Comparison of ENCODE assay signal across 26 cellular contexts in genomic region chr2:30680121-30680520, GRCh38.
"Had no signal": no experiment of that assay in that cellular context is flagged by ENCODE, and none has a peak within 500 bp of the region (broad histone marks: within the 10 kb centered on the region; RNA-seq: fewer than 3 reads in every experiment).

No MANE protein-coding gene starts in this region.

- H3K4me3 Mint-ChIP-seq: activated CD4-positive, alpha-beta memory T cell treated with anti-CD3 and anti-CD28 coated beads for 36 hours; activated CD4-positive, alpha-beta T cell treated with anti-CD3 and anti-CD28 coated beads, Interleukin-2, amount 10 ng/mL, durations not matched to agents 24 days and 14 days; activated T-helper 1 cell treated with anti-CD3 and anti-CD28 coated beads, Interleukin-12 subunit alpha, Interleukin-12 subunit beta, Interleukin-2, Interleukin-4 antibody, amounts not matched to agents 30 ng/mL and 10 ng/mL and 1 ng/mL, durations not matched to agents 14 hours and 24 hours and 36 hours; memory B cell; natural killer cell; stimulated activated memory B cell treated with anti-CD40 and anti-IgM and Interleukin-4, amounts not matched to agents 10 μg/mL and 1 μg/mL and 100 μg/mL, for 72 hours; stimulated activated naive CD8-positive, alpha-beta T cell treated with anti-CD3 and anti-CD28 coated beads, Interleukin-15, amount 100 ng/mL, for 72 hours; T-helper 1 cell treated with Interleukin-12 subunit alpha and Interleukin-12 subunit beta and Interleukin-4 antibody, amounts not matched to agents 30 μg/mL and 1 μg/mL, for 36 hours had no signal

- H3K79me2 ChIP-seq: hepatocyte had no signal

- H3K4me2 ChIP-seq: hepatocyte had no signal

- ATAC-seq: gastrocnemius medialis; natural killer cell; sciatic nerve; stimulated activated memory B cell treated with anti-CD40 and anti-IgM and Interleukin-4, amounts not matched to agents 10 μg/mL and 1 μg/mL and 100 μg/mL, for 72 hours; stimulated activated naive CD8-positive, alpha-beta T cell treated with anti-CD3 and anti-CD28 coated beads, Interleukin-15, amount 100 ng/mL, for 72 hours had no signal

- H3K36me3 ChIP-seq: colonic mucosa, gastrocnemius medialis, tibial artery, vagina had no signal

- H3K27ac Mint-ChIP-seq: activated CD4-positive, alpha-beta memory T cell treated with anti-CD3 and anti-CD28 coated beads for 36 hours; activated CD4-positive, alpha-beta T cell treated with anti-CD3 and anti-CD28 coated beads, Interleukin-2, amount 10 ng/mL, durations not matched to agents 24 days and 14 days; activated T-helper 1 cell treated with anti-CD3 and anti-CD28 coated beads, Interleukin-12 subunit alpha, Interleukin-12 subunit beta, Interleukin-2, Interleukin-4 antibody, amounts not matched to agents 30 ng/mL and 10 ng/mL and 1 ng/mL, durations not matched to agents 14 hours and 24 hours and 36 hours; memory B cell; natural killer cell; stimulated activated memory B cell treated with anti-CD40 and anti-IgM and Interleukin-4, amounts not matched to agents 10 μg/mL and 1 μg/mL and 100 μg/mL, for 72 hours; stimulated activated naive CD8-positive, alpha-beta T cell treated with anti-CD3 and anti-CD28 coated beads, Interleukin-15, amount 100 ng/mL, for 72 hours; T-helper 1 cell treated with Interleukin-12 subunit alpha and Interleukin-12 subunit beta and Interleukin-4 antibody, amounts not matched to agents 30 μg/mL and 1 μg/mL, for 36 hours had no signal

- DNase-seq: activated CD4-positive, CD25-positive, alpha-beta regulatory T cell treated with anti-CD3 and anti-CD28 coated beads, Interleukin-2, amount 50 U/mL, for 72 hours; activated gamma-delta T cell treated with Interleukin-2 at 50 U/mL for 16 hours; activated naive CD4-positive, alpha-beta T cell treated with anti-CD3 and anti-CD28 coated beads, Interleukin-2, amount 50 U/mL, for 16 hours; activated T-cell treated with anti-CD3 and anti-CD28 coated beads, Interleukin-2, amount 50 U/mL, for 1 hour; amniotic stem cell; colonic mucosa; effector memory CD4-positive, alpha-beta T cell; gastrocnemius medialis; islet precursor cell; natural killer cell; SHP77; small intestine; stimulated activated CD4-positive, alpha-beta T cell treated with anti-CD3 and anti-CD28 coated beads, Interleukin-4, amount 100 ng/mL, for 4 hours; stimulated activated CD8-positive, alpha-beta memory T cell treated with anti-CD3 and anti-CD28 coated beads, Interleukin-4, amount 100 ng/mL, for 48 hours; stimulated activated naive CD8-positive, alpha-beta T cell treated with anti-CD3 and anti-CD28 coated beads, Interleukin-15, amount 100 ng/mL, for 72 hours had no signal

- H3K4me3 ChIP-seq: colonic mucosa, gastrocnemius medialis, hepatocyte, SK-N-MC, tibial artery, vagina had no signal

- H3K9me3 Mint-ChIP-seq: activated CD4-positive, alpha-beta memory T cell treated with anti-CD3 and anti-CD28 coated beads for 36 hours; activated CD4-positive, alpha-beta T cell treated with anti-CD3 and anti-CD28 coated beads, Interleukin-2, amount 10 ng/mL, durations not matched to agents 24 days and 14 days; activated T-helper 1 cell treated with anti-CD3 and anti-CD28 coated beads, Interleukin-12 subunit alpha, Interleukin-12 subunit beta, Interleukin-2, Interleukin-4 antibody, amounts not matched to agents 30 ng/mL and 10 ng/mL and 1 ng/mL, durations not matched to agents 14 hours and 24 hours and 36 hours; memory B cell; natural killer cell; stimulated activated memory B cell treated with anti-CD40 and anti-IgM and Interleukin-4, amounts not matched to agents 10 μg/mL and 1 μg/mL and 100 μg/mL, for 72 hours; stimulated activated naive CD8-positive, alpha-beta T cell treated with anti-CD3 and anti-CD28 coated beads, Interleukin-15, amount 100 ng/mL, for 72 hours; T-helper 1 cell treated with Interleukin-12 subunit alpha and Interleukin-12 subunit beta and Interleukin-4 antibody, amounts not matched to agents 30 μg/mL and 1 μg/mL, for 36 hours had no signal

- H2AFZ ChIP-seq: hepatocyte had no signal

- H3K4me1 Mint-ChIP-seq: activated CD4-positive, alpha-beta T cell treated with anti-CD3 and anti-CD28 coated beads, Interleukin-2, amount 10 ng/mL, durations not matched to agents 24 days and 14 days; natural killer cell; stimulated activated naive CD8-positive, alpha-beta T cell treated with anti-CD3 and anti-CD28 coated beads, Interleukin-15, amount 100 ng/mL, for 72 hours had no signal

- FAIRE-seq: small intestine had no signal

- H3K27ac ChIP-seq: colonic mucosa, gastrocnemius medialis, hepatocyte, SK-N-MC, tibial artery, vagina had no signal

- H3K27me3 ChIP-seq: colonic mucosa, gastrocnemius medialis, hepatocyte, tibial artery, vagina had no signal

- H3K9me3 ChIP-seq: colonic mucosa, gastrocnemius medialis, tibial artery, vagina had no signal

- H3K27me3 Mint-ChIP-seq: activated CD4-positive, alpha-beta memory T cell treated with anti-CD3 and anti-CD28 coated beads for 36 hours; memory B cell; stimulated activated memory B cell treated with anti-CD40 and anti-IgM and Interleukin-4, amounts not matched to agents 10 μg/mL and 1 μg/mL and 100 μg/mL, for 72 hours; stimulated activated naive CD8-positive, alpha-beta T cell treated with anti-CD3 and anti-CD28 coated beads, Interleukin-15, amount 100 ng/mL, for 72 hours had no signal

- H3K4me1 ChIP-seq: colonic mucosa, gastrocnemius medialis, tibial artery, vagina had no signal

- H3K36me3 Mint-ChIP-seq: activated CD4-positive, alpha-beta memory T cell treated with anti-CD3 and anti-CD28 coated beads for 36 hours; memory B cell; natural killer cell; stimulated activated memory B cell treated with anti-CD40 and anti-IgM and Interleukin-4, amounts not matched to agents 10 μg/mL and 1 μg/mL and 100 μg/mL, for 72 hours had no signal
